ENCODE assay signal across 1 cellular context in genomic region chr17:17055286-17056166, GRCh38.
TF ChIP-seq lines count a peak whose summit lies in the region.

No MANE protein-coding gene starts in this region.

TF ChIP-seq in IMR-90, 13 proteins besides CTCF, POLR2A, EP300 and RAD21:
- TF ChIP-seq USF2 (IDR thresholded peaks at IDR 0.05; ENCODE audit: low read depth, low read length) = no peak
- no peak for TF ChIP-seq CEBPB (IDR thresholded peaks at IDR 0.05; ENCODE audit: low read depth, low read length)
- TF ChIP-seq SMC3 (IDR thresholded peaks at IDR 0.05; ENCODE audit: low read depth, low read length) = no peak
- no peak for TF ChIP-seq BHLHE40 (IDR thresholded peaks at IDR 0.05; ENCODE audit: low read depth, low read length)
- no peak for TF ChIP-seq CHD1 (IDR thresholded peaks at IDR 0.05; ENCODE audit: low read depth, low read length)
- no peak for TF ChIP-seq FOS (IDR thresholded peaks at IDR 0.05; ENCODE audit: low read depth, low read length)
- no peak for TF ChIP-seq MXI1 (IDR thresholded peaks at IDR 0.05; ENCODE audit: borderline replicate concordance, low read depth, low read length)
- no peak for TF ChIP-seq RCOR1 (IDR thresholded peaks at IDR 0.05; ENCODE audit: insufficient replicate concordance, low read length)
- TF ChIP-seq, protein P1, sequence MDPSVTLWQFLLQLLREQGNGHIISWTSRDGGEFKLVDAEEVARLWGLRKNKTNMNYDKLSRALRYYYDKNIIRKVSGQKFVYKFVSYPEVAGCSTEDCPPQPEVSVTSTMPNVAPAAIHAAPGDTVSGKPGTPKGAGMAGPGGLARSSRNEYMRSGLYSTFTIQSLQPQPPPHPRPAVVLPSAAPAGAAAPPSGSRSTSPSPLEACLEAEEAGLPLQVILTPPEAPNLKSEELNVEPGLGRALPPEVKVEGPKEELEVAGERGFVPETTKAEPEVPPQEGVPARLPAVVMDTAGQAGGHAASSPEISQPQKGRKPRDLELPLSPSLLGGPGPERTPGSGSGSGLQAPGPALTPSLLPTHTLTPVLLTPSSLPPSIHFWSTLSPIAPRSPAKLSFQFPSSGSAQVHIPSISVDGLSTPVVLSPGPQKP (IDR thresholded peaks at IDR 0.05; ENCODE audit: borderline replicate concordance, low read depth, low read length) = no peak
- no peak for TF ChIP-seq RFX5 (IDR thresholded peaks at IDR 0.05; ENCODE audit: low read depth, low read length)
- no peak for TF ChIP-seq NFE2L2 (IDR thresholded peaks at IDR 0.05; ENCODE audit: low read depth, low read length)
- no peak for TF ChIP-seq MAFK (IDR thresholded peaks at IDR 0.05; ENCODE audit: low read depth, low read length)
